Comparison of ENCODE assay signal across 22 cellular contexts in the genomic region with DNA sequence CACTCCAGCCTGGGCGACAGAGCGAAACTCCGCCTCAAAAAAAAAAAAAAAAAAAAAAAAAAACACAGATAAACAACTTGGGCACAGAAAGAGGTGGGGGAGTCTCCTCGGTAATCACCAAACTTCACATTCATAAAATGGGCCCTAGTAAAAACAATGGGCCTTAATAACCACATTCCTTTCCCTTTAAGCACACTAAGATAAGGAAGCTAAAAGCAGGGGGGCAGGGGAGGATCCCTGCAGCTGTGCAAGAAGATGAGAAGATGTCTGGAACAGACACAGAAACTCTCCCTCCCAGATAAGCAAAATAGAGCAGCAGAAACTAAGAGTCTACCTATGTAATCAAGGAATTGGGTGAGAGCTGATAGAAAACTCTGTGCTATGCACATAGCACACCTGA.
DNase-seq lines count a peak whose midpoint lies in the region; ATAC-seq and TF ChIP-seq lines count a peak whose summit lies in the region.
"Had no signal": no experiment of that assay in that cellular context is flagged by ENCODE, and none has a peak within 500 bp of the region (broad histone marks: within the 10 kb centered on the region; RNA-seq: fewer than 3 reads in every experiment).

No MANE protein-coding gene starts in this region.

- H3K4me1 Mint-ChIP-seq in activated CD8-positive, alpha-beta T cell treated with anti-CD3 and anti-CD28 coated beads for 36 hours (ENCODE audit: low read depth), result no peaks in the 10 kb centered on the region

- no peaks in the 10 kb centered on the region for H3K27me3 Mint-ChIP-seq in activated CD8-positive, alpha-beta T cell treated with anti-CD3 and anti-CD28 coated beads for 36 hours
- H3K27me3 Mint-ChIP-seq: CD4-positive, alpha-beta T cell had no signal

- no peak overlapping the region for H3K4me3 ChIP-seq in brain microvascular endothelial cell (ENCODE audit: low read depth, low read length)
- H3K4me3 ChIP-seq: A549, GM12878, GM23248, HAP-1 had no signal

- peaks cover 16% of the 10 kb centered on the region for H3K9me3 Mint-ChIP-seq in activated CD8-positive, alpha-beta T cell treated with anti-CD3 and anti-CD28 coated beads for 36 hours

- ATAC-seq in activated CD8-positive, alpha-beta T cell treated with anti-CD3 and anti-CD28 coated beads for 36 hours, result no peak
- ATAC-seq: A549, GM12878, PC-3 had no signal

- H3K27me3 ChIP-seq in brain microvascular endothelial cell (replicated peaks), result no peaks in the 10 kb centered on the region

- DNase-seq in HS-5 (ENCODE audit: low read depth) (peak; percentile 9), OCI-M1 (lab: John Stamatoyannopoulos, UW) (peak; percentile 55), brain microvascular endothelial cell (peak; percentile 60), kidney glomerular epithelial cell (lab: John Stamatoyannopoulos, UW) (peak; percentile 3), COLO829 (ENCODE audit: low spot score) (no peak), ecto neural progenitor cell (ENCODE audit: low spot score) (no peak), MV-4-11 (lab: John Stamatoyannopoulos, UW) (no peak)
- no peak for DNase-seq in activated CD8-positive, alpha-beta T cell treated with anti-CD3 and anti-CD28 coated beads for 36 hours
- DNase-seq: CD4-positive, alpha-beta T cell; EL; GM23248; NCI-H1048; NCI-H1436 treated with DMSO at 0.1 percent for 48 hours; NCI-H2029 treated with DMSO at 0.1 percent for 48 hours; NCI-H748 treated with DMSO at 0.1 percent for 48 hours; PC-3; RPMI8226; SHP77 treated with DMSO at 0.1 percent for 48 hours; SK-N-SH had no signal

- POLR2A ChIA-PET in activated CD8-positive, alpha-beta T cell treated with anti-CD3 and anti-CD28 coated beads for 36 hours (lab: Charles Lee), result no interaction called here

- in situ Hi-C loops in brain microvascular endothelial cell (cut with HindIII; ENCODE audit: low pct_ligation_motif_present, low sequenced_read_pairs), result no loop called here

- H3K27ac ChIP-seq in brain microvascular endothelial cell, result no peak overlapping the region
- H3K27ac ChIP-seq: A549, GM23248 had no signal

- H3K36me3 ChIP-seq in brain microvascular endothelial cell (replicated peaks), result no peaks in the 10 kb centered on the region
- H3K36me3 ChIP-seq: HAP-1 had no signal

- H3K27ac Mint-ChIP-seq in activated CD8-positive, alpha-beta T cell treated with anti-CD3 and anti-CD28 coated beads for 36 hours, result no peak overlapping the region
- H3K27ac Mint-ChIP-seq: CD4-positive, alpha-beta T cell had no signal

- CTCF ChIA-PET in activated CD8-positive, alpha-beta T cell treated with anti-CD3 and anti-CD28 coated beads for 36 hours (lab: Charles Lee), result interaction anchor here (1.2 kb wide), 1 partner anchor 11 kb away, joined by 3 read pairs; no protein-coding TSS in a partner anchor

- H3K36me3 Mint-ChIP-seq in activated CD8-positive, alpha-beta T cell treated with anti-CD3 and anti-CD28 coated beads for 36 hours (ENCODE audit: low read depth), result peaks cover 7% of the 10 kb centered on the region

- intact Hi-C loops in activated CD8-positive, alpha-beta T cell treated with anti-CD3 and anti-CD28 coated beads for 36 hours (cut with micrococcal nuclease), result no loop called here

- H3K4me3 Mint-ChIP-seq in activated CD8-positive, alpha-beta T cell treated with anti-CD3 and anti-CD28 coated beads for 36 hours, result no peak overlapping the region
- H3K4me3 Mint-ChIP-seq: CD4-positive, alpha-beta T cell had no signal

- no peak for TF ChIP-seq CTCF in brain microvascular endothelial cell (IDR thresholded peaks at IDR 0.05; ENCODE audit: low read depth, low read length, missing control alignments)
- no peak for TF ChIP-seq CTCF in activated CD8-positive, alpha-beta T cell treated with anti-CD3 and anti-CD28 coated beads for 36 hours (IDR thresholded peaks at IDR 0.05)

Comparison
In these comparisons a context has a peak if more than half of its experiments do, and no peak if none do; other contexts are left out.
1. DNase-seq: peak in HS-5 (single experiment), OCI-M1 (single experiment), brain microvascular endothelial cell (single experiment) and kidney glomerular epithelial cell (single experiment); none in COLO829 (single experiment), ecto neural progenitor cell (single experiment), MV-4-11 (single experiment) and activated CD8-positive, alpha-beta T cell treated with anti-CD3 and anti-CD28 coated beads for 36 hours (single experiment).